19 cellular contexts compared by ENCODE assay signal in the genomic region with DNA sequence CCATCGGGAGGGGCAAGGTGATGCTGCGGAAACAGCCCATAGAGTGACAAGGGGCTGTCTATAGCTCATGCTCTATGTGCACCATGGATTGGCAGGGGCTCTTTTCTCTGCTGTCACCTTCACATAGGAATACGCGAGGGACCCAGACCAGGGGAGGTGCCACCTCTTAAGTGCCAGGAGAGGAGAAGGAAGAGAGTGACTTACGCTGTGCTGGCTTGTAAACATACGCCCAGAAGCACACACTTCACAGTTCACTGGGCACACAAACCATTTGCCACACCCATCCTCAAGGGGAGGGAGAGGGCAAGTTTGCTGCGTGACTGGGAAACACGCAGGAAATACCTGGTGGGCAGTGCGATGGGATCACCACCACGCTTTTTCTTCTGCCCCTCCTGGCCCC.
DNase-seq lines count a peak whose midpoint lies in the region; ATAC-seq, FAIRE-seq and TF ChIP-seq lines count a peak whose summit lies in the region.
"Had no signal": no experiment of that assay in that cellular context is flagged by ENCODE, and none has a peak within 500 bp of the region (broad histone marks: within the 10 kb centered on the region; RNA-seq: fewer than 3 reads in every experiment).

No MANE protein-coding gene starts in this region.

- H3K4me3 ChIP-seq in HEK293 (ENCODE audit: low read depth, low read length) (no peak overlapping the region), small intestine (ENCODE audit: low read depth in 1 of 2, low read length in 2 of 2) (no peak overlapping the region), neural progenitor cell (no peak overlapping the region)
- H3K4me3 ChIP-seq: dorsolateral prefrontal cortex, gastrocnemius medialis had no signal

- DNase-seq in glomerular visceral epithelial cell (ENCODE audit: extremely low spot score) (peak; percentile 6), small intestine (peak; percentile 5), neural progenitor cell (ENCODE audit: low spot score) (no peak)
- DNase-seq in stimulated activated CD4-positive, alpha-beta T cell treated with anti-CD3 and anti-CD28 coated beads, Interleukin-4, amount 100 ng/mL, for 1 hour = no peak
- DNase-seq: activated CD4-positive, alpha-beta memory T cell treated with anti-CD3 and anti-CD28 coated beads for 36 hours; activated naive CD4-positive, alpha-beta T cell; amygdala; dorsolateral prefrontal cortex; gastrocnemius medialis; HCEC 1CT; NCI-H1694 treated with DMSO at 0.1 percent for 48 hours; OCI-M1; SIG-M5; stimulated activated CD8-positive, alpha-beta memory T cell treated with anti-CD3 and anti-CD28 coated beads, Interleukin-4, amount 100 ng/mL, for 48 hours had no signal

- H3K4me1 ChIP-seq in HEK293 (ENCODE audit: control insufficient read depth, insufficient read depth, low read length) (no peaks in the 10 kb centered on the region), small intestine (ENCODE audit: control insufficient read depth in 2 of 2, insufficient read depth in 1 of 2, low read depth in 1 of 2, low read length in 1 of 2) (no peaks in the 10 kb centered on the region), neural progenitor cell (peaks cover 15% of the 10 kb centered on the region)
- H3K4me1 ChIP-seq: gastrocnemius medialis had no signal

- no peaks in the 10 kb centered on the region for H3K79me2 ChIP-seq in neural progenitor cell (ENCODE audit: low read depth)

- H3K4me2 ChIP-seq in neural progenitor cell = no peak overlapping the region

- no peaks in the 10 kb centered on the region for H3F3A ChIP-seq in neural progenitor cell (ENCODE audit: low read depth)

- H3K27ac Mint-ChIP-seq in neural progenitor cell = no peak overlapping the region
- H3K27ac Mint-ChIP-seq: activated CD4-positive, alpha-beta memory T cell treated with anti-CD3 and anti-CD28 coated beads for 36 hours; mesothelial cell of epicardium had no signal

- no peak overlapping the region for H2AFZ ChIP-seq in neural progenitor cell (replicated peaks)

- no peak for FAIRE-seq in small intestine (lab: Jason Lieb, UNC)
- FAIRE-seq: GM12891 had no signal

- WGBS in small intestine, 3 donors = 44 to 58% (median 53%) methylated on average over 9 to 10 of the region's 10 CpGs

- no peaks in the 10 kb centered on the region for H3K36me3 Mint-ChIP-seq in neural progenitor cell
- H3K36me3 Mint-ChIP-seq: activated CD4-positive, alpha-beta memory T cell treated with anti-CD3 and anti-CD28 coated beads for 36 hours; mesothelial cell of epicardium had no signal

- no peak overlapping the region for H3K4me3 Mint-ChIP-seq in neural progenitor cell
- H3K4me3 Mint-ChIP-seq: activated CD4-positive, alpha-beta memory T cell treated with anti-CD3 and anti-CD28 coated beads for 36 hours; mesothelial cell of epicardium had no signal

- H3K9me3 Mint-ChIP-seq in neural progenitor cell = peaks cover 6% of the 10 kb centered on the region
- H3K9me3 Mint-ChIP-seq: activated CD4-positive, alpha-beta memory T cell treated with anti-CD3 and anti-CD28 coated beads for 36 hours had no signal

- H3K27ac ChIP-seq in C4-2B = peak overlapping the region; percentile 39; the same call in 1 of the 2 replicates
- H3K27ac ChIP-seq in HEK293 (ENCODE audit: extremely low read depth, low read depth, low read length) = no peak overlapping the region
- H3K27ac ChIP-seq in small intestine (ENCODE audit: low read depth in 1 of 2, low read length in 1 of 2) = no peak overlapping the region
- H3K27ac ChIP-seq in neural progenitor cell = no peak overlapping the region
- H3K27ac ChIP-seq: dorsolateral prefrontal cortex, gastrocnemius medialis had no signal

- peaks cover 15% of the 10 kb centered on the region for H3K27me3 Mint-ChIP-seq in neural progenitor cell (ENCODE audit: insufficient read depth, low read depth)

- no peaks in the 10 kb centered on the region for H4K20me1 ChIP-seq in neural progenitor cell (ENCODE audit: low read depth)

- H3K9me3 ChIP-seq in HEK293 (ENCODE audit: control insufficient read depth, insufficient read depth, low read depth, low read length) (no peaks in the 10 kb centered on the region), small intestine (ENCODE audit: control insufficient read depth, low read depth) (no peaks in the 10 kb centered on the region), neural progenitor cell (ENCODE audit: low read depth) (no peaks in the 10 kb centered on the region)
- H3K9me3 ChIP-seq: gastrocnemius medialis had no signal

- H3K9ac ChIP-seq in neural progenitor cell = no peak overlapping the region

- peaks cover 19% of the 10 kb centered on the region for H3K4me1 Mint-ChIP-seq in neural progenitor cell

- peaks cover 0 to 1% of the 10 kb centered on the region in 2 donors for H3K27me3 ChIP-seq in small intestine (ENCODE audit: control insufficient read depth in 2 of 2, insufficient read depth in 2 of 2, low read length in 2 of 2)
- peaks cover 35% of the 10 kb centered on the region for H3K27me3 ChIP-seq in neural progenitor cell

- CTCF ChIA-PET in HEK293 (lab: Yijun Ruan, JAX) = interaction anchor here (0.6 to 1.5 kb wide), 2 partner anchors 62 to 119 kb away, joined by 3 to 6 read pairs; no protein-coding TSS in a partner anchor

- ATAC-seq in GM21737 (IDR thresholded peaks at IDR 0.05; ENCODE audit: unreplicated experiment) = no peak
- ATAC-seq: gastrocnemius medialis had no signal

- POLR2A ChIA-PET in HEK293 (lab: Yijun Ruan, JAX) = no interaction called here

- TF ChIP-seq CTCF in C4-2B (conservative IDR thresholded peaks at IDR 0.05) (no peak), HEK293 (tag by site-specific recombination; IDR thresholded peaks at IDR 0.05) (no peak), neural progenitor cell (IDR thresholded peaks at IDR 0.05) (no peak)

- H3K36me3 ChIP-seq in HEK293 (ENCODE audit: control insufficient read depth in 2 of 2, insufficient read depth in 1 of 2, low read length in 2 of 2) (no peaks in the 10 kb centered on the region), small intestine (ENCODE audit: control insufficient read depth in 2 of 2, insufficient read depth in 2 of 2, low read length in 2 of 2) (no peaks in the 10 kb centered on the region), neural progenitor cell (no peaks in the 10 kb centered on the region)
- H3K36me3 ChIP-seq: gastrocnemius medialis had no signal

TF ChIP-seq in HEK293, 187 proteins besides CTCF, POLR2A, EP300 and RAD21:
- TF ChIP-seq ZSCAN23 (tag by site-specific recombination; IDR thresholded peaks at IDR 0.05) (no peak), ZNF114 (tag by site-specific recombination; IDR thresholded peaks at IDR 0.05) (no peak), KLF1 (tag by site-specific recombination; IDR thresholded peaks at IDR 0.05) (peak; percentile 81), ZNF639 (tag by site-specific recombination; IDR thresholded peaks at IDR 0.05) (no peak), ZNF184 (tag by site-specific recombination; IDR thresholded peaks at IDR 0.05) (no peak), ZNF544 (tag by site-specific recombination; IDR thresholded peaks at IDR 0.05) (no peak), OSR2 (tag by site-specific recombination; IDR thresholded peaks at IDR 0.05) (no peak), ZNF341 (tag by site-specific recombination; IDR thresholded peaks at IDR 0.05; ENCODE audit: low read depth) (0 out of 2 replicates have a peak, but pooled peaks have one; percentile 35)

Comparison
In these comparisons a context has a peak if more than half of its experiments do, and no peak if none do; other contexts are left out.
1. DNase-seq: peak in glomerular visceral epithelial cell (single experiment) and small intestine (single experiment); none in stimulated activated CD4-positive, alpha-beta T cell treated with anti-CD3 and anti-CD28 coated beads, Interleukin-4, amount 100 ng/mL, for 1 hour (single experiment) and neural progenitor cell (single experiment).